10 cellular contexts compared by ENCODE assay signal in genomic region chr9:128082173-128082572, GRCh38. TPM values are rescaled to one million over a fixed set of nuclear protein-coding genes. Genes with fewer than 3 reads are reported as not detected.
DNase-seq lines count a peak whose midpoint lies in the region; ATAC-seq, FAIRE-seq and TF ChIP-seq lines count a peak whose summit lies in the region.
"Had no signal": no experiment of that assay in that cellular context is flagged by ENCODE, and none has a peak within 500 bp of the region (broad histone marks: within the 10 kb centered on the region; RNA-seq: fewer than 3 reads in every experiment).

No MANE protein-coding gene starts in this region.

- H3K27me3 ChIP-seq in K562 (ENCODE audit: control insufficient read depth in 2 of 2, insufficient read depth in 2 of 2, low read length in 2 of 2): no peaks in the 10 kb centered on the region
- no peaks in the 10 kb centered on the region for H3K27me3 ChIP-seq in lower lobe of right lung (ENCODE audit: low read depth)
- no peaks in the 10 kb centered on the region for H3K27me3 ChIP-seq in transverse colon

- TF ChIP-seq CTCF in K562 (IDR thresholded peaks at IDR 0.05 in 2 of 3, conservative IDR thresholded peaks at IDR 0.05 in 1 of 3; ENCODE audit: insufficient read depth in 2 of 3, low read depth in 1 of 3, low read length in 3 of 3) (no peak), lower lobe of right lung (IDR thresholded peaks at IDR 0.05) (no peak), transverse colon (IDR thresholded peaks at IDR 0.05) (no peak)

- H3K27me3 Mint-ChIP-seq in activated T-cell treated with anti-CD3 and anti-CD28 coated beads, Interleukin-2, amount 50 U/mL, for 72 hours (ENCODE audit: low read depth): no peaks in the 10 kb centered on the region
- H3K27me3 Mint-ChIP-seq in activated CD4-positive, alpha-beta T cell treated with anti-CD3 and anti-CD28 coated beads, Interleukin-2, amount 10 ng/mL, durations not matched to agents 7 days and 5 days: no peaks in the 10 kb centered on the region

- peak overlapping the region; percentile 92 for H3K27ac Mint-ChIP-seq in activated T-cell treated with anti-CD3 and anti-CD28 coated beads, Interleukin-2, amount 50 U/mL, for 72 hours
- H3K27ac Mint-ChIP-seq in activated CD4-positive, alpha-beta T cell treated with anti-CD3 and anti-CD28 coated beads, Interleukin-2, amount 10 ng/mL, durations not matched to agents 7 days and 5 days: no peak overlapping the region

- H3K4me1 ChIP-seq in K562 (replicated peaks in 1 of 2; ENCODE audit: control insufficient read depth in 2 of 2, insufficient read depth in 2 of 2, low read length in 2 of 2): peaks cover 53 to 61% of the 10 kb centered on the region in 2 experiments
- peaks cover 57% of the 10 kb centered on the region for H3K4me1 ChIP-seq in lower lobe of right lung
- H3K4me1 ChIP-seq in transverse colon: peaks cover 37 to 71% (median 48%) of the 10 kb centered on the region in 4 donors

- ATAC-seq in activated T-cell treated with anti-CD3 and anti-CD28 coated beads, Interleukin-2, amount 50 U/mL, for 72 hours (replicated peaks in 1 of 2): no peak
- ATAC-seq in K562 (peak; percentile 54), lower lobe of right lung (no peak), GM21786 (IDR thresholded peaks at IDR 0.05; ENCODE audit: unreplicated experiment) (no peak)

- CTCF ChIA-PET in K562 (lab: Yijun Ruan, JAX; ENCODE audit: low intra/inter-chr PET ratio): no interaction called here
- CTCF ChIA-PET in activated CD4-positive, alpha-beta T cell treated with anti-CD3 and anti-CD28 coated beads, Interleukin-2, amount 10 ng/mL, durations not matched to agents 7 days and 5 days (lab: Charles Lee): no interaction called here

- H3K9me3 ChIP-seq in K562 (replicated peaks; ENCODE audit: control insufficient read depth, insufficient read depth, low read depth, low read length): no peaks in the 10 kb centered on the region
- no peaks in the 10 kb centered on the region for H3K9me3 ChIP-seq in lower lobe of right lung
- no peaks in the 10 kb centered on the region for H3K9me3 ChIP-seq in transverse colon

- H4K20me1 ChIP-seq in K562 (replicated peaks; ENCODE audit: control insufficient read depth, insufficient read depth, low read length): no peaks in the 10 kb centered on the region

- H3K4me3 Mint-ChIP-seq in activated T-cell treated with anti-CD3 and anti-CD28 coated beads, Interleukin-2, amount 50 U/mL, for 72 hours: no peak overlapping the region
- no peak overlapping the region for H3K4me3 Mint-ChIP-seq in activated CD4-positive, alpha-beta T cell treated with anti-CD3 and anti-CD28 coated beads, Interleukin-2, amount 10 ng/mL, durations not matched to agents 7 days and 5 days

- peak; percentile 90 for FAIRE-seq in K562 (lab: Jason Lieb, UNC)

- peaks cover 3 to 4% of the 10 kb centered on the region in 2 donors for H3K36me3 Mint-ChIP-seq in activated T-cell treated with anti-CD3 and anti-CD28 coated beads, Interleukin-2, amount 50 U/mL, for 72 hours (ENCODE audit: insufficient read depth in 2 of 2)
- peaks cover 22% of the 10 kb centered on the region for H3K36me3 Mint-ChIP-seq in activated CD4-positive, alpha-beta T cell treated with anti-CD3 and anti-CD28 coated beads, Interleukin-2, amount 10 ng/mL, durations not matched to agents 7 days and 5 days (ENCODE audit: low read depth)

- TF ChIP-seq RAD21 in K562 (CRISPR knock-in tag; conservative IDR thresholded peaks at IDR 0.05 in 1 of 2, IDR thresholded peaks at IDR 0.05 in 1 of 2): no peak

- no peaks in the 10 kb centered on the region for H3K9me3 Mint-ChIP-seq in activated T-cell treated with anti-CD3 and anti-CD28 coated beads, Interleukin-2, amount 50 U/mL, for 72 hours
- H3K9me3 Mint-ChIP-seq in activated CD4-positive, alpha-beta T cell treated with anti-CD3 and anti-CD28 coated beads, Interleukin-2, amount 10 ng/mL, durations not matched to agents 7 days and 5 days: no peaks in the 10 kb centered on the region

- in situ Hi-C loops in K562 (cut with MboI) (no loop called here), transverse colon (cut with MboI; ENCODE audit: low pct_ligation_motif_present in 1 of 4, low pct_unique_long_range_greater_than_20kb in 1 of 4, low sequenced_read_pairs in 3 of 4) (no loop called here)

- peak overlapping the region; percentile 59 for H3K4me2 ChIP-seq in K562 (ENCODE audit: insufficient read depth, low read length)

- no TSS peak for BruUV-seq in K562 (replicated peaks; lab: Mats Ljungman, UMichigan)

- peak; percentile 62 for TF ChIP-seq EP300 in K562 (IDR thresholded peaks at IDR 0.05; ENCODE audit: low read length)
- no peak for TF ChIP-seq EP300 in transverse colon (IDR thresholded peaks at IDR 0.05; ENCODE audit: low read depth)

- TF ChIP-seq POLR2A in K562 (conservative IDR thresholded peaks at IDR 0.05) (no peak), transverse colon (IDR thresholded peaks at IDR 0.05) (no peak)

- WGBS in K562 (ENCODE audit: insufficient coverage, low coverage, missing lambda C conversion rate): 12% methylated on average over 6 of the region's 6 CpGs
- 77 to 83% methylated on average over 3 to 6 of the region's 6 CpGs for WGBS in transverse colon (ENCODE audit: low coverage in 1 of 2), 2 donors

- H3K36me3 ChIP-seq in K562 (ENCODE audit: control insufficient read depth, insufficient read depth, low read length) (peaks cover 43% of the 10 kb centered on the region; the same call in 2 of the 3 replicates), lower lobe of right lung (no peaks in the 10 kb centered on the region), transverse colon (no peaks in the 10 kb centered on the region)

- peak overlapping the region; percentile 99 for H3K27ac ChIP-seq in K562 (ENCODE audit: extremely low read depth, low read depth, low read length)
- peak overlapping the region; percentile 73 for H3K27ac ChIP-seq in lower lobe of right lung
- peak overlapping the region; percentile 70 to 89 (median 74) for H3K27ac ChIP-seq in transverse colon

- peak overlapping the region; percentile 60 to 84; a peak in 3 of 4 replicates for H3K9ac ChIP-seq in K562 (ENCODE audit: insufficient read depth in 1 of 2, low read depth in 2 of 2, low read length in 2 of 2)

- peaks cover 47% of the 10 kb centered on the region for H3K4me1 Mint-ChIP-seq in activated T-cell treated with anti-CD3 and anti-CD28 coated beads, Interleukin-2, amount 50 U/mL, for 72 hours (ENCODE audit: low read depth)
- H3K4me1 Mint-ChIP-seq in activated CD4-positive, alpha-beta T cell treated with anti-CD3 and anti-CD28 coated beads, Interleukin-2, amount 10 ng/mL, durations not matched to agents 7 days and 5 days: peaks cover 46% of the 10 kb centered on the region

- POLR2A ChIA-PET in K562 (lab: Yijun Ruan, JAX): interaction anchor here (0.6 to 7.0 kb wide), 5 partner anchors 10 to 924 kb away, joined by 3 to 82 read pairs (median 8); partner anchors contain the start of genes NAIF1 and SLC25A25
- POLR2A ChIA-PET in activated CD4-positive, alpha-beta T cell treated with anti-CD3 and anti-CD28 coated beads, Interleukin-2, amount 10 ng/mL, durations not matched to agents 7 days and 5 days (lab: Charles Lee): no interaction called here

- DNase-seq in activated T-cell treated with anti-CD3 and anti-CD28 coated beads, Interleukin-2, amount 50 U/mL, for 72 hours: no peak
- no peak for DNase-seq in activated T-cell treated with anti-CD3 and anti-CD28 coated beads, Interleukin-2, amount 50 U/mL, for 1 hour
- DNase-seq in K562 (ENCODE audit: extremely low read depth in 1 of 4, low spot score in 3 of 4) (peak; percentile 55 to 90 (median 61)), lower lobe of right lung (no peak), transverse colon (no peak), NCI-H2171 (lab: John Stamatoyannopoulos, UW) (no peak)
- no peak for DNase-seq in activated CD4-positive, alpha-beta T cell treated with anti-CD3 and anti-CD28 coated beads, Interleukin-2, amount 10 ng/mL, durations not matched to agents 7 days and 5 days
- DNase-seq: hippocampal formation, NCI-H1436 had no signal

- H3K9me1 ChIP-seq in K562 (ENCODE audit: control insufficient read depth, insufficient read depth, low read length): no peaks in the 10 kb centered on the region

- peaks cover 90% of the 10 kb centered on the region for H3K79me2 ChIP-seq in K562 (ENCODE audit: control insufficient read depth, insufficient read depth, low read length)

- H2AFZ ChIP-seq in K562 (ENCODE audit: low read depth, low read length): no peak overlapping the region

- H3K4me3 ChIP-seq in K562 (no peak overlapping the region), lower lobe of right lung (no peak overlapping the region), transverse colon (no peak overlapping the region)

- intact Hi-C loops in K562 (cut with micrococcal nuclease): loop anchor here (2.0 to 5.0 kb wide), 2 partner anchors 33 to 35 kb away; no protein-coding TSS in a partner anchor
- intact Hi-C loops in lower lobe of right lung (cut with DNase I): no loop called here
- intact Hi-C loops in transverse colon (cut with DNase I; ENCODE audit: low total_unique reads): no loop called here

RNA-seq across cellular contexts. Expression of gene SLC25A25, which starts 14.1 kb away (rescaled TPM):
- 10 to 100 TPM in 1 of 2 donors, 1 to 10 TPM in 1; 9.7 to 11.2 TPM for total RNA-seq in activated T-cell treated with anti-CD3 and anti-CD28 coated beads, Interleukin-2, amount 50 U/mL, for 72 hours
- 56.5 and 74.4 TPM in 2 replicates for total RNA-seq in K562 (2011; cell fraction: chromatin; rRNA removed; ENCODE audit: low replicate concordance)
- 41.5 and 42.5 TPM in 2 replicates for total RNA-seq in K562 (2011; cell fraction: nucleolus; rRNA removed)
- total RNA-seq in K562 (2011; cell fraction: nucleoplasm; rRNA removed): 26.8 and 33.4 TPM in 2 replicates
- total RNA-seq in K562 (2014; rRNA removed) (35.9 and 39.5 TPM in 2 replicates), K562 (2014; rRNA removed; fragmentation: Illumina TruSeq; extraction: Trizol) (19.0 and 19.3 TPM in 2 replicates), K562 (2015; rRNA removed; fragmentation: Illumina TruSeq; extraction: Trizol) (23.2 and 25.1 TPM in 2 replicates), K562 (2021) (30.1 and 30.7 TPM in 2 replicates), lower lobe of right lung (27.3 TPM), transverse colon (10 to 100 TPM; 25.5 to 35.5 (median 32.5) TPM)
- polyA plus RNA-seq in K562 (2011; rRNA removed) (21.7 and 26.7 TPM in 2 replicates), K562 (2014; fragmentation: Illumina TruSeq; extraction: Trizol) (18.7 and 25.2 TPM in 2 replicates), K562 (2014; fragmentation: Nextera tagmentation; extraction: Ambion mirVana) (under 1 TPM; 0.07 to 0.10 TPM), K562 (2014; rRNA removed) (27.2 and 31.0 TPM in 2 replicates)
- 20.4 and 25.8 TPM in 2 replicates for polyA plus RNA-seq in K562 (2011; cell fraction: cytosol; rRNA removed)
- polyA plus RNA-seq in K562 (2011; cell fraction: nucleus; rRNA removed): 29.9 and 44.4 TPM in 2 replicates
- polyA plus RNA-seq in K562 (2012): 20.5 and 23.5 TPM in 2 replicates
- polyA minus RNA-seq in K562 (2011; rRNA and poly(A)+ RNA removed): 21.0 and 28.2 TPM in 2 replicates
- 14.7 and 16.8 TPM in 2 replicates for polyA minus RNA-seq in K562 (2011; cell fraction: cytosol; rRNA and poly(A)+ RNA removed)
- polyA minus RNA-seq in K562 (2011; cell fraction: nucleus; rRNA and poly(A)+ RNA removed): 14.8 and 20.9 TPM in 2 replicates
- total RNA-seq in activated CD4-positive, alpha-beta T cell treated with anti-CD3 and anti-CD28 coated beads, Interleukin-2, amount 10 ng/mL, durations not matched to agents 7 days and 5 days: 10 to 100 TPM; 14.6 to 18.4 TPM

RNA-seq across cellular contexts. Expression of gene NAIF1, which starts 15.1 kb away (rescaled TPM):
- total RNA-seq in activated T-cell treated with anti-CD3 and anti-CD28 coated beads, Interleukin-2, amount 50 U/mL, for 72 hours: 10 to 100 TPM; 11.9 to 17.9 TPM
- 14.2 and 31.0 TPM in 2 replicates for total RNA-seq in K562 (2011; cell fraction: chromatin; rRNA removed; ENCODE audit: low replicate concordance)
- 27.1 and 29.7 TPM in 2 replicates for total RNA-seq in K562 (2011; cell fraction: nucleolus; rRNA removed)
- total RNA-seq in K562 (2011; cell fraction: nucleoplasm; rRNA removed): 19.1 and 19.8 TPM in 2 replicates
- total RNA-seq in K562 (2014; rRNA removed): 21.3 and 27.6 TPM in 2 replicates
- 15.8 and 16.2 TPM in 2 replicates for total RNA-seq in K562 (2014; rRNA removed; fragmentation: Illumina TruSeq; extraction: Trizol)
- total RNA-seq in K562 (2015; rRNA removed; fragmentation: Illumina TruSeq; extraction: Trizol): 15.9 and 17.4 TPM in 2 replicates
- total RNA-seq in K562 (2021): 23.1 and 26.6 TPM in 2 replicates
- 17.2 and 21.5 TPM in 2 replicates for polyA plus RNA-seq in K562 (2011; rRNA removed)
- 24.4 and 26.5 TPM in 2 replicates for polyA plus RNA-seq in K562 (2011; cell fraction: cytosol; rRNA removed)
- 17.1 and 20.0 TPM in 2 replicates for polyA plus RNA-seq in K562 (2011; cell fraction: nucleus; rRNA removed)
- 16.5 and 19.9 TPM in 2 replicates for polyA plus RNA-seq in K562 (2012)
- 16.3 and 16.9 TPM in 2 replicates for polyA plus RNA-seq in K562 (2014; fragmentation: Illumina TruSeq; extraction: Trizol)
- 1 to 10 TPM; 4.8 to 5.3 TPM for polyA plus RNA-seq in K562 (2014; fragmentation: Nextera tagmentation; extraction: Ambion mirVana)
- 17.7 and 17.8 TPM in 2 replicates for polyA plus RNA-seq in K562 (2014; rRNA removed)
- 14.9 and 19.6 TPM in 2 replicates for polyA minus RNA-seq in K562 (2011; rRNA and poly(A)+ RNA removed)
- 14.2 and 26.5 TPM in 2 replicates for polyA minus RNA-seq in K562 (2011; cell fraction: cytosol; rRNA and poly(A)+ RNA removed)
- polyA minus RNA-seq in K562 (2011; cell fraction: nucleus; rRNA and poly(A)+ RNA removed): 6.3 and 7.7 TPM in 2 replicates
- total RNA-seq in lower lobe of right lung: 11.3 TPM
- 10 to 100 TPM in 3 of 4 donors, under 1 TPM in 1; 0.60 to 23.2 (median 14.0) TPM for total RNA-seq in transverse colon
- total RNA-seq in activated CD4-positive, alpha-beta T cell treated with anti-CD3 and anti-CD28 coated beads, Interleukin-2, amount 10 ng/mL, durations not matched to agents 7 days and 5 days: 10 to 100 TPM; 13.9 to 14.2 TPM

RNA-seq across cellular contexts. Expression of gene PTGES2, which starts 45.4 kb away (rescaled TPM):
- total RNA-seq in activated T-cell treated with anti-CD3 and anti-CD28 coated beads, Interleukin-2, amount 50 U/mL, for 72 hours: 10 to 100 TPM; 23.5 to 27.5 TPM
- 91.2 and 285 TPM in 2 replicates for total RNA-seq in K562 (2011; cell fraction: chromatin; rRNA removed; ENCODE audit: low replicate concordance)
- total RNA-seq in K562 (2011; cell fraction: nucleolus; rRNA removed): 223 and 287 TPM in 2 replicates
- total RNA-seq in K562 (2011; cell fraction: nucleoplasm; rRNA removed): 132 and 134 TPM in 2 replicates
- total RNA-seq in K562 (2014; rRNA removed) (196 and 257 TPM in 2 replicates), K562 (2014; rRNA removed; fragmentation: Illumina TruSeq; extraction: Trizol) (34.3 and 50.3 TPM in 2 replicates), K562 (2015; rRNA removed; fragmentation: Illumina TruSeq; extraction: Trizol) (98.9 and 102 TPM in 2 replicates), K562 (2021) (135 and 137 TPM in 2 replicates), lower lobe of right lung (30.6 TPM), transverse colon (100 to 1,000 TPM; 109 to 434 (median 164) TPM)
- polyA plus RNA-seq in K562 (2011; rRNA removed) (90.1 and 106 TPM in 2 replicates), K562 (2014; fragmentation: Illumina TruSeq; extraction: Trizol) (89.2 and 128 TPM in 2 replicates), K562 (2014; fragmentation: Nextera tagmentation; extraction: Ambion mirVana) (1 to 10 TPM; 2.4 to 6.2 TPM), K562 (2014; rRNA removed) (128 and 149 TPM in 2 replicates)
- polyA plus RNA-seq in K562 (2011; cell fraction: cytosol; rRNA removed): 92.2 and 177 TPM in 2 replicates
- 244 and 370 TPM in 2 replicates for polyA plus RNA-seq in K562 (2011; cell fraction: nucleus; rRNA removed)
- 94.0 and 96.2 TPM in 2 replicates for polyA plus RNA-seq in K562 (2012)
- polyA minus RNA-seq in K562 (2011; rRNA and poly(A)+ RNA removed): 49.5 and 74.8 TPM in 2 replicates
- polyA minus RNA-seq in K562 (2011; cell fraction: cytosol; rRNA and poly(A)+ RNA removed): 57.2 and 75.5 TPM in 2 replicates
- 73.1 and 77.3 TPM in 2 replicates for polyA minus RNA-seq in K562 (2011; cell fraction: nucleus; rRNA and poly(A)+ RNA removed)
- total RNA-seq in activated CD4-positive, alpha-beta T cell treated with anti-CD3 and anti-CD28 coated beads, Interleukin-2, amount 10 ng/mL, durations not matched to agents 7 days and 5 days: 10 to 100 TPM; 57.2 to 59.9 TPM

Comparison
In these comparisons a context has a peak if more than half of its experiments do, and no peak if none do; other contexts are left out.
1. DNase-seq: peak in K562 (4 of 4); none in activated T-cell treated with anti-CD3 and anti-CD28 coated beads, Interleukin-2, amount 50 U/mL, for 72 hours (0 of 2), activated T-cell treated with anti-CD3 and anti-CD28 coated beads, Interleukin-2, amount 50 U/mL, for 1 hour (single experiment), lower lobe of right lung (single experiment), transverse colon (single experiment), NCI-H2171 (single experiment) and activated CD4-positive, alpha-beta T cell treated with anti-CD3 and anti-CD28 coated beads, Interleukin-2, amount 10 ng/mL, durations not matched to agents 7 days and 5 days (single experiment).
2. Peak in every context shown above with its lines, with median percentiles within 50 percentile points of each other: H3K27ac ChIP-seq.